10 cellular contexts compared by ENCODE assay signal in the genomic region with DNA sequence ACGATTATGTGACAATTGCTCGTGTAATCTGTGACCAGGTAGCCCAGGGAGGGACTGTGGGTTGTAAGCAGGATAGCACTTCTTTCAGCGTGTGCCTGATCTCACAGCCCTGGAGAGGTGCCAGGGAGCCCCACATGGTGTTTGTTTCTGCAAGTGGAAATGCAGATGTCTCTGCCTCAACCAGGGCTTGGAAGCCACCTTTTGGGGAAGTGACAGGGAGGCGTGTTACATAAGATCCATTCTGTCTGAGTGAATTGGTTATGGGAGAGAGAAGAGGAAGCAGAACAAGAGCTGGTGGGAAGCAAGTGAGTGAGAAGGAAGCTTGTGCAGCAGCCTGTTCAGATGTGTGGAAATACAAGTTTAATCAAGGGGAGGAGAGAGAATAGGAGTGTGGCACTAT.
A peak's percentile ranks its signal among the peaks of the same experiment; 100 is the strongest.
DNase-seq lines count a peak whose midpoint lies in the region; ATAC-seq and TF ChIP-seq lines count a peak whose summit lies in the region.
"Had no signal": no experiment of that assay in that cellular context is flagged by ENCODE, and none has a peak within 500 bp of the region (broad histone marks: within the 10 kb centered on the region; RNA-seq: fewer than 3 reads in every experiment).

No MANE protein-coding gene starts in this region.

- CTCF ChIA-PET in RWPE1 (lab: Yijun Ruan, JAX): no interaction called here

- H3K36me3 Mint-ChIP-seq in CD14-positive monocyte (no peaks in the 10 kb centered on the region), nephron progenitor cell (ENCODE audit: low read depth) (peaks cover 4% of the 10 kb centered on the region)
- no peaks in the 10 kb centered on the region for H3K36me3 Mint-ChIP-seq in activated T-helper 2 cell treated with anti-CD3 and anti-CD28 coated beads, Interferon-gamma antibody, Interleukin-2, Interleukin-4, amounts not matched to agents 10 μg/mL and 5 μg/mL and 100 μg/mL, durations not matched to agents 14 hours and 24 hours and 36 hours (ENCODE audit: low read depth)

- H3K4me1 Mint-ChIP-seq in CD14-positive monocyte: peaks cover 41% of the 10 kb centered on the region
- no peaks in the 10 kb centered on the region for H3K4me1 Mint-ChIP-seq in activated T-helper 2 cell treated with anti-CD3 and anti-CD28 coated beads, Interferon-gamma antibody, Interleukin-2, Interleukin-4, amounts not matched to agents 10 μg/mL and 5 μg/mL and 100 μg/mL, durations not matched to agents 14 hours and 24 hours and 36 hours (ENCODE audit: low read depth)
- peaks cover 10% of the 10 kb centered on the region for H3K4me1 Mint-ChIP-seq in nephron progenitor cell

- H3K4me3 ChIP-seq in NB4 (ENCODE audit: low read depth, low read length): no peak overlapping the region

- POLR2A ChIA-PET in RWPE1 (lab: Yijun Ruan, JAX; ENCODE audit: low non-redundant PET): no interaction called here

- no peak overlapping the region for H3K27ac ChIP-seq in RWPE1

- H3K27ac Mint-ChIP-seq in CD14-positive monocyte (peak overlapping the region; percentile 70 to 95 (median 90)), nephron progenitor cell (no peak overlapping the region)
- no peak overlapping the region for H3K27ac Mint-ChIP-seq in activated T-helper 2 cell treated with anti-CD3 and anti-CD28 coated beads, Interferon-gamma antibody, Interleukin-2, Interleukin-4, amounts not matched to agents 10 μg/mL and 5 μg/mL and 100 μg/mL, durations not matched to agents 14 hours and 24 hours and 36 hours

- ATAC-seq in HG03457 (IDR thresholded peaks at IDR 0.05; ENCODE audit: unreplicated experiment): no peak

- no peak for TF ChIP-seq CTCF in CD14-positive monocyte (IDR thresholded peaks at IDR 0.05)
- TF ChIP-seq CTCF in NB4 (IDR thresholded peaks at IDR 0.05; ENCODE audit: low read depth, low read length): no peak
- TF ChIP-seq CTCF in RWPE1 (conservative IDR thresholded peaks at IDR 0.05; ENCODE audit: low read depth): no peak
- TF ChIP-seq CTCF in nephron progenitor cell (IDR thresholded peaks at IDR 0.05): no peak

- peaks cover 0 to 8% (median 5%) of the 10 kb centered on the region in 7 donors for H3K9me3 Mint-ChIP-seq in CD14-positive monocyte
- peaks cover 5% of the 10 kb centered on the region for H3K9me3 Mint-ChIP-seq in activated T-helper 2 cell treated with anti-CD3 and anti-CD28 coated beads, Interferon-gamma antibody, Interleukin-2, Interleukin-4, amounts not matched to agents 10 μg/mL and 5 μg/mL and 100 μg/mL, durations not matched to agents 14 hours and 24 hours and 36 hours
- peaks cover 11% of the 10 kb centered on the region for H3K9me3 Mint-ChIP-seq in nephron progenitor cell

- no peak for TF ChIP-seq POLR2A in NB4 (IDR thresholded peaks at IDR 0.05; ENCODE audit: extremely low read depth, insufficient read length)

- peak overlapping the region; percentile 1 to 61 for H3K4me3 Mint-ChIP-seq in CD14-positive monocyte
- H3K4me3 Mint-ChIP-seq in activated T-helper 2 cell treated with anti-CD3 and anti-CD28 coated beads, Interferon-gamma antibody, Interleukin-2, Interleukin-4, amounts not matched to agents 10 μg/mL and 5 μg/mL and 100 μg/mL, durations not matched to agents 14 hours and 24 hours and 36 hours (ENCODE audit: low read depth): no peak overlapping the region
- no peak overlapping the region for H3K4me3 Mint-ChIP-seq in nephron progenitor cell

- H3K27me3 Mint-ChIP-seq in CD14-positive monocyte (ENCODE audit: low read depth in 3 of 3) (peaks cover under 1 to 6% (median 2%) of the 10 kb centered on the region in 3 donors), nephron progenitor cell (ENCODE audit: low read depth, poor library complexity) (peaks cover 5% of the 10 kb centered on the region)
- peaks cover 9% of the 10 kb centered on the region for H3K27me3 Mint-ChIP-seq in activated T-helper 2 cell treated with anti-CD3 and anti-CD28 coated beads, Interferon-gamma antibody, Interleukin-2, Interleukin-4, amounts not matched to agents 10 μg/mL and 5 μg/mL and 100 μg/mL, durations not matched to agents 14 hours and 24 hours and 36 hours (ENCODE audit: low read depth)

- intact Hi-C loops in CD14-positive monocyte (cut with micrococcal nuclease): no loop called here
- intact Hi-C loops in activated T-helper 2 cell treated with anti-CD3 and anti-CD28 coated beads, Interferon-gamma antibody, Interleukin-2, Interleukin-4, amounts not matched to agents 10 μg/mL and 5 μg/mL and 100 μg/mL, durations not matched to agents 14 hours and 24 hours and 36 hours (cut with micrococcal nuclease): no loop called here

- DNase-seq in CD14-positive monocyte (ENCODE audit: low spot score): peak; percentile 84
- peak; percentile 88 for DNase-seq in NB4 (ENCODE audit: low read depth)
- DNase-seq in cerebellar cortex (ENCODE audit: low spot score): peak; percentile 90
- DNase-seq in occipital lobe (lab: John Stamatoyannopoulos, UW): peak; percentile 70
- no peak for DNase-seq in activated T-helper 2 cell treated with anti-CD3 and anti-CD28 coated beads, Interferon-gamma antibody, Interleukin-2, Interleukin-4, amounts not matched to agents 10 μg/mL and 5 μg/mL and 100 μg/mL, durations not matched to agents 14 hours and 24 hours and 36 hours (ENCODE audit: low spot score)
- no peak for DNase-seq in RWPE1 (ENCODE audit: low spot score)
- DNase-seq in nephron progenitor cell: no peak
- DNase-seq: GOT3, NCI-H82 had no signal

Comparison
In these comparisons a context has a peak if more than half of its experiments do, and no peak if none do; other contexts are left out.
1. DNase-seq: peak in CD14-positive monocyte (single experiment), NB4 (single experiment), cerebellar cortex (single experiment) and occipital lobe (single experiment); none in activated T-helper 2 cell treated with anti-CD3 and anti-CD28 coated beads, Interferon-gamma antibody, Interleukin-2, Interleukin-4, amounts not matched to agents 10 μg/mL and 5 μg/mL and 100 μg/mL, durations not matched to agents 14 hours and 24 hours and 36 hours (single experiment), RWPE1 (single experiment) and nephron progenitor cell (single experiment).
2. H3K27ac Mint-ChIP-seq: peak in CD14-positive monocyte (7 of 7); none in activated T-helper 2 cell treated with anti-CD3 and anti-CD28 coated beads, Interferon-gamma antibody, Interleukin-2, Interleukin-4, amounts not matched to agents 10 μg/mL and 5 μg/mL and 100 μg/mL, durations not matched to agents 14 hours and 24 hours and 36 hours (single experiment) and nephron progenitor cell (single experiment).
3. H3K4me3 Mint-ChIP-seq: peak in CD14-positive monocyte (2 of 2); none in activated T-helper 2 cell treated with anti-CD3 and anti-CD28 coated beads, Interferon-gamma antibody, Interleukin-2, Interleukin-4, amounts not matched to agents 10 μg/mL and 5 μg/mL and 100 μg/mL, durations not matched to agents 14 hours and 24 hours and 36 hours (single experiment) and nephron progenitor cell (single experiment).